ENCODE assay signal across 1 cellular context in genomic region chr4:48830706-48831531, GRCh38.
TF ChIP-seq lines count a peak whose summit lies in the region.

TSS of gene OCIAD1 (plus strand) at chr4:48831088. CDS start at chr4:48832625, 1,537 bp downstream.

TF ChIP-seq in GM12878, 131 proteins besides CTCF, POLR2A, EP300 and RAD21 (continued from another document and continues in another):
- 0 out of 2 replicates have a peak, but pooled peaks have one; percentile 6 for TF ChIP-seq SMC3 (IDR thresholded peaks at IDR 0.05; ENCODE audit: borderline replicate concordance, low read length)
- TF ChIP-seq POU2F2 (IDR thresholded peaks at IDR 0.05; ENCODE audit: borderline replicate concordance, low read depth, low read length) = peak; percentile 51
- peak; percentile 8; the same call in 1 of the 2 replicates for TF ChIP-seq PAX5 (IDR thresholded peaks at IDR 0.05; ENCODE audit: borderline replicate concordance, low read depth, low read length)
- TF ChIP-seq MAX (IDR thresholded peaks at IDR 0.05; ENCODE audit: low read depth, low read length) = peak; percentile 38; the same call in 1 of the 2 replicates
- TF ChIP-seq MLLT1 (IDR thresholded peaks at IDR 0.05) = peak; percentile 96
- peak; percentile 97 for TF ChIP-seq NR2C1 (IDR thresholded peaks at IDR 0.05)
- no peak for TF ChIP-seq ZNF24 (IDR thresholded peaks at IDR 0.05)
- peak; percentile 91 for TF ChIP-seq CREB1 (IDR thresholded peaks at IDR 0.05; ENCODE audit: low read depth)
- no peak for TF ChIP-seq ATF3 (IDR thresholded peaks at IDR 0.05; ENCODE audit: borderline replicate concordance, extremely low read depth, low read depth, low read length)
- peak in 1 of 2 experiments; percentile 78; a peak in 2 of 4 replicates for TF ChIP-seq IKZF2 (IDR thresholded peaks at IDR 0.05)
- peak; percentile 88 for TF ChIP-seq GATAD2B (conservative IDR thresholded peaks at IDR 0.05; ENCODE audit: low read depth)
- TF ChIP-seq NKRF (conservative IDR thresholded peaks at IDR 0.05) = peak; percentile 29; the same call in 1 of the 2 replicates
- TF ChIP-seq E2F8 (IDR thresholded peaks at IDR 0.05; ENCODE audit: low read depth, partially characterized antibody) = peak; percentile 81
- peak; percentile 71 for TF ChIP-seq MXI1 (IDR thresholded peaks at IDR 0.05; ENCODE audit: low read depth, low read length)
- TF ChIP-seq MEF2B (IDR thresholded peaks at IDR 0.05; ENCODE audit: partially characterized antibody, poor library complexity, severe bottlenecking) = peak; percentile 60
- TF ChIP-seq NR2F1 (conservative IDR thresholded peaks at IDR 0.05) = peak; percentile 77
- TF ChIP-seq ATF2 (IDR thresholded peaks at IDR 0.05; ENCODE audit: low read length) = peak; percentile 81
- peak; percentile 44; the same call in 1 of the 2 replicates for TF ChIP-seq NFIC (IDR thresholded peaks at IDR 0.05; ENCODE audit: low read depth, low read length)
- no peak for TF ChIP-seq ZNF592 (IDR thresholded peaks at IDR 0.05)
- peak; percentile 95 for TF ChIP-seq YY1 (IDR thresholded peaks at IDR 0.05; ENCODE audit: low read depth, low read length)
- TF ChIP-seq MTA2 (IDR thresholded peaks at IDR 0.05; ENCODE audit: low read depth) = peak; percentile 83
- 0 out of 2 replicates have a peak, but pooled peaks have one; percentile 12 for TF ChIP-seq BACH1 (IDR thresholded peaks at IDR 0.05; ENCODE audit: borderline replicate concordance)
- TF ChIP-seq BCLAF1 (IDR thresholded peaks at IDR 0.05) = no peak
- TF ChIP-seq HDAC2 (IDR thresholded peaks at IDR 0.05) = no peak
- peak; percentile 67; the same call in 1 of the 2 replicates for TF ChIP-seq DPF2 (IDR thresholded peaks at IDR 0.05)
- no peak for TF ChIP-seq RAD51 (IDR thresholded peaks at IDR 0.05)
- TF ChIP-seq EED (IDR thresholded peaks at IDR 0.05; ENCODE audit: low read depth) = peak; percentile 25; the same call in 1 of the 2 replicates
- TF ChIP-seq LARP7 (IDR thresholded peaks at IDR 0.05) = peak; percentile 71; the same call in 1 of the 2 replicates
- peak; percentile 94 for TF ChIP-seq CREM (IDR thresholded peaks at IDR 0.05; ENCODE audit: low read depth)
- TF ChIP-seq RUNX3 (IDR thresholded peaks at IDR 0.05; ENCODE audit: low read length) = peak; percentile 87
- TF ChIP-seq RBBP5 (conservative IDR thresholded peaks at IDR 0.05) = no peak; the same call in 1 of the 2 replicates
- TF ChIP-seq TARDBP (IDR thresholded peaks at IDR 0.05; ENCODE audit: borderline replicate concordance) = peak; percentile 73
- TF ChIP-seq ATF7 (IDR thresholded peaks at IDR 0.05; ENCODE audit: low read depth) = peak; percentile 100
- peak; percentile 38; the same call in 1 of the 2 replicates for TF ChIP-seq CHD1 (IDR thresholded peaks at IDR 0.05; ENCODE audit: low read depth, low read length)
- TF ChIP-seq ZBTB40 (IDR thresholded peaks at IDR 0.05; ENCODE audit: borderline replicate concordance) = peak; percentile 92
- peak; percentile 92 for TF ChIP-seq POLR2AphosphoS5 (IDR thresholded peaks at IDR 0.05; ENCODE audit: low read length)
- TF ChIP-seq HDGF (IDR thresholded peaks at IDR 0.05) = peak; percentile 92
- TF ChIP-seq MEF2A (IDR thresholded peaks at IDR 0.05; ENCODE audit: insufficient read depth, low read depth, low read length) = 0 out of 2 replicates have a peak, but pooled peaks have one; percentile 3
- no peak for TF ChIP-seq SREBF1 (IDR thresholded peaks at IDR 0.05; ENCODE audit: low read length)
- TF ChIP-seq ZNF217 (IDR thresholded peaks at IDR 0.05) = no peak
- TF ChIP-seq NR2C2 (IDR thresholded peaks at IDR 0.05; ENCODE audit: borderline replicate concordance, control insufficient read depth, insufficient read length, low read depth) = no peak
